Comparison of ENCODE assay signal across 8 cellular contexts in genomic region chr6:12483712-12484111, GRCh38.
DNase-seq lines count a peak whose midpoint lies in the region; ATAC-seq, FAIRE-seq and TF ChIP-seq lines count a peak whose summit lies in the region.

No MANE protein-coding gene starts in this region.

- ATAC-seq in GM21528 (IDR thresholded peaks at IDR 0.05; ENCODE audit: low FRiP score, unreplicated experiment), result peak; percentile 64

- no peaks in the 10 kb centered on the region for H3K9me2 ChIP-seq in hepatocyte (replicated peaks; ENCODE audit: insufficient read depth)

- H3K9ac ChIP-seq in duodenal mucosa (ENCODE audit: low read depth in 1 of 2, low read length in 2 of 2), result no peak overlapping the region

- H3K4me2 ChIP-seq in hepatocyte, result no peak overlapping the region

- H4K20me1 ChIP-seq in hepatocyte (ENCODE audit: insufficient read depth, poor library complexity, severe bottlenecking), result no peaks in the 10 kb centered on the region

- TF ChIP-seq CTCF in GM06990 (IDR thresholded peaks at IDR 0.05; ENCODE audit: insufficient read depth, low read length, poor library complexity, severe bottlenecking) (no peak), hepatocyte (IDR thresholded peaks at IDR 0.05; ENCODE audit: poor library complexity) (no peak)

- WGBS in hepatocyte (ENCODE audit: low lambda C conversion rate, missing lambda C conversion rate), result 82% methylated on average over 5 of the region's 5 CpGs

- H3K27me3 ChIP-seq in GM06990 (replicated peaks; ENCODE audit: control insufficient read depth, insufficient read depth, low read length), result no peaks in the 10 kb centered on the region
- H3K27me3 ChIP-seq in duodenal mucosa (ENCODE audit: control insufficient read depth in 1 of 2, insufficient read depth in 2 of 2, low read length in 2 of 2), result no peaks in the 10 kb centered on the region
- H3K27me3 ChIP-seq in hepatocyte, result no peaks in the 10 kb centered on the region

- H3K9me3 ChIP-seq in duodenal mucosa (ENCODE audit: control insufficient read depth in 1 of 2, low read length in 2 of 2), result no peaks in the 10 kb centered on the region
- no peaks in the 10 kb centered on the region for H3K9me3 ChIP-seq in hepatocyte (ENCODE audit: low read depth)

- H2AFZ ChIP-seq in hepatocyte, result no peak overlapping the region

- H3K4me1 ChIP-seq in duodenal mucosa (ENCODE audit: control insufficient read depth in 1 of 2, insufficient read depth in 2 of 2, low read length in 2 of 2) (peaks cover 7 to 17% of the 10 kb centered on the region in 2 donors), hepatocyte (ENCODE audit: insufficient read depth) (no peaks in the 10 kb centered on the region)

- H3K27ac ChIP-seq in duodenal mucosa (ENCODE audit: low read depth, low read length) (no peak overlapping the region), hepatocyte (no peak overlapping the region)

- in situ Hi-C loops in KBM-7 (cut with MboI; ENCODE audit: low pct_unique_long_range_greater_than_20kb, low sequenced_read_pairs), result no loop called here

- H3K36me3 ChIP-seq in GM06990 (ENCODE audit: control insufficient read depth, insufficient read depth, low read length), result no peaks in the 10 kb centered on the region
- no peaks in the 10 kb centered on the region for H3K36me3 ChIP-seq in duodenal mucosa (ENCODE audit: control insufficient read depth in 1 of 2, insufficient read depth in 2 of 2, low read length in 2 of 2)
- H3K36me3 ChIP-seq in hepatocyte (replicated peaks; ENCODE audit: insufficient read depth, low read depth), result no peaks in the 10 kb centered on the region

- DNase-seq in GM06990 (ENCODE audit: extremely low read depth, insufficient read length) (peak; percentile 57), KBM-7 (peak; percentile 28), urothelium cell line (ENCODE audit: low spot score) (peak; percentile 48), activated gamma-delta T cell treated with Interleukin-2 at 50 U/mL for 16 hours (no peak), hepatocyte (ENCODE audit: low spot score) (no peak), NCI-H82 (lab: John Stamatoyannopoulos, UW) (no peak)

- H3K79me2 ChIP-seq in hepatocyte, result no peaks in the 10 kb centered on the region

- H3K4me3 ChIP-seq in GM06990 (replicated peaks; ENCODE audit: low read depth, low read length) (no peak overlapping the region), duodenal mucosa (ENCODE audit: low read depth in 1 of 2, low read length in 2 of 2) (peak overlapping the region; percentile 10 to 46), hepatocyte (no peak overlapping the region)

- FAIRE-seq in urothelium cell line (lab: Jason Lieb, UNC), result peak; percentile 77

Comparison
In these comparisons a context has a peak if more than half of its experiments do, and no peak if none do; other contexts are left out.
1. DNase-seq: peak in GM06990 (single experiment), KBM-7 (single experiment) and urothelium cell line (single experiment); none in activated gamma-delta T cell treated with Interleukin-2 at 50 U/mL for 16 hours (single experiment), hepatocyte (single experiment) and NCI-H82 (single experiment).
2. H3K4me3 ChIP-seq: peak in duodenal mucosa (2 of 2); none in GM06990 (single experiment) and hepatocyte (single experiment).